In genomic region chr15:62878070-62878469, GRCh38 we compare ENCODE assay signal across 22 cellular contexts.
"Had no signal": no experiment of that assay in that cellular context is flagged by ENCODE, and none has a peak within 500 bp of the region (broad histone marks: within the 10 kb centered on the region; RNA-seq: fewer than 3 reads in every experiment).

No MANE protein-coding gene starts in this region.

- H3K9me3 Mint-ChIP-seq: activated naive CD4-positive, alpha-beta T cell treated with anti-CD3 and anti-CD28 coated beads for 36 hours; activated T-cell treated with anti-CD3 and anti-CD28 coated beads, Interleukin-2, amount 50 U/mL, for 4 hours; natural killer cell treated with Interleukin-12 subunit alpha and Interleukin-12 subunit beta and Interleukin-15 and Interleukin-18, amount 100 ng/mL, for 72 hours; type B pancreatic cell had no signal

- H3K27ac ChIP-seq: dorsolateral prefrontal cortex, epithelial cell of prostate, foreskin keratinocyte, lower lobe of right lung, suprapubic skin, VCaP had no signal

- H3K4me1 ChIP-seq: foreskin keratinocyte had no signal

- H3K27me3 Mint-ChIP-seq: type B pancreatic cell had no signal

- H3K36me3 Mint-ChIP-seq: brain; natural killer cell treated with Interleukin-12 subunit alpha and Interleukin-12 subunit beta and Interleukin-15 and Interleukin-18, amount 100 ng/mL, for 72 hours; type B pancreatic cell had no signal

- H3K27ac Mint-ChIP-seq: activated naive CD4-positive, alpha-beta T cell treated with anti-CD3 and anti-CD28 coated beads for 36 hours; natural killer cell treated with Interleukin-12 subunit alpha and Interleukin-12 subunit beta and Interleukin-15 and Interleukin-18, amount 100 ng/mL, for 72 hours; type B pancreatic cell had no signal

- DNase-seq: activated CD4-positive, alpha-beta T cell treated with anti-CD3 and anti-CD28 coated beads, Interleukin-2, amount 50 U/mL, for 1 hour; activated CD4-positive, CD25-positive, alpha-beta regulatory T cell treated with anti-CD3 and anti-CD28 coated beads, Interleukin-2, amount 50 U/mL, for 72 hours; activated CD8-positive, alpha-beta memory T cell treated with anti-CD3 and anti-CD28 coated beads, Interleukin-2, amount 50 U/mL, for 4 hours; activated naive CD4-positive, alpha-beta T cell treated with anti-CD3 and anti-CD28 coated beads for 36 hours; activated T-cell treated with anti-CD3 and anti-CD28 coated beads, Interleukin-2, amount 50 U/mL, for 4 hours; central memory CD4-positive, alpha-beta T cell; dorsolateral prefrontal cortex; foreskin keratinocyte; glutamatergic neuron; kidney; lower lobe of right lung; nucleus accumbens; posterior cingulate gyrus; retina; stimulated activated naive CD8-positive, alpha-beta T cell treated with anti-CD3 and anti-CD28 coated beads, Interleukin-15, Interleukin-2, amounts not matched to agents 100 U/mL and 50 U/mL, for 24 hours; T-helper 2 cell had no signal

- H3K9me3 ChIP-seq: lower lobe of right lung, suprapubic skin had no signal

- H3K4me3 ChIP-seq: dorsolateral prefrontal cortex, lower lobe of right lung, suprapubic skin had no signal

- H3K27me3 ChIP-seq: dorsolateral prefrontal cortex, foreskin keratinocyte, suprapubic skin had no signal

- H3K4me3 Mint-ChIP-seq: activated naive CD4-positive, alpha-beta T cell treated with anti-CD3 and anti-CD28 coated beads for 36 hours; activated T-cell treated with anti-CD3 and anti-CD28 coated beads, Interleukin-2, amount 50 U/mL, for 4 hours; brain; natural killer cell treated with Interleukin-12 subunit alpha and Interleukin-12 subunit beta and Interleukin-15 and Interleukin-18, amount 100 ng/mL, for 72 hours; type B pancreatic cell had no signal

- H3K36me3 ChIP-seq: lower lobe of right lung, suprapubic skin had no signal

- ATAC-seq: activated T-cell treated with anti-CD3 and anti-CD28 coated beads, Interleukin-2, amount 50 U/mL, for 4 hours; foreskin keratinocyte; lower lobe of right lung; natural killer cell treated with Interleukin-12 subunit alpha and Interleukin-12 subunit beta and Interleukin-15 and Interleukin-18, amount 100 ng/mL, for 72 hours; stimulated activated naive CD8-positive, alpha-beta T cell treated with anti-CD3 and anti-CD28 coated beads, Interleukin-15, Interleukin-2, amounts not matched to agents 100 U/mL and 50 U/mL, for 24 hours had no signal
